ENCODE assay signal across 8 cellular contexts in genomic region chr17:63550816-63551639, GRCh38. TPM values are rescaled to one million over a fixed set of nuclear protein-coding genes. Genes with fewer than 3 reads are reported as not detected.
DNase-seq lines count a peak whose midpoint lies in the region; ATAC-seq and TF ChIP-seq lines count a peak whose summit lies in the region.

No MANE protein-coding gene starts in this region.

- H3K4me3 ChIP-seq in GM23248 (peak overlapping the region; percentile 82), heart right ventricle (peak overlapping the region; percentile 85 to 100 (median 96)), prostate gland (peak overlapping the region; percentile 73 to 84)

- peak overlapping the region; percentile 95 for H3K4me3 Mint-ChIP-seq in activated naive CD4-positive, alpha-beta T cell treated with anti-CD3 and anti-CD28 coated beads, Interleukin-2, amount 10 ng/mL, durations not matched to agents 7 days and 5 days

- peaks cover 53% of the 10 kb centered on the region for H3K4me1 Mint-ChIP-seq in activated naive CD4-positive, alpha-beta T cell treated with anti-CD3 and anti-CD28 coated beads, Interleukin-2, amount 10 ng/mL, durations not matched to agents 7 days and 5 days

- H3K36me3 ChIP-seq in GM23248 (ENCODE audit: low read depth) (no peaks in the 10 kb centered on the region), heart right ventricle (peaks cover 0 to 8% (median 0%) of the 10 kb centered on the region in 9 donors), prostate gland (no peaks in the 10 kb centered on the region)

- WGBS in GM23248 (ENCODE audit: low coverage in 1 of 2, low lambda C conversion rate in 2 of 2, missing lambda C conversion rate in 2 of 2), 2 experiments = 0 to 1% methylated on average over 31 to 32 of the region's 32 CpGs
- 0 to 1% methylated on average over 32 of the region's 32 CpGs for WGBS in heart right ventricle, 2 donors
- WGBS in prostate gland = under 1% methylated on average over 30 of the region's 32 CpGs

- peak overlapping the region; percentile 82 for H3K27ac ChIP-seq in GM23248
- peak overlapping the region; percentile 74 to 98 (median 93) for H3K27ac ChIP-seq in heart right ventricle
- peak overlapping the region; percentile 81 to 83 for H3K27ac ChIP-seq in prostate gland

- H3K79me2 ChIP-seq in GM23248 (ENCODE audit: insufficient read depth) = peaks cover 57% of the 10 kb centered on the region

- peak overlapping the region; percentile 97 for H3K27ac Mint-ChIP-seq in activated naive CD4-positive, alpha-beta T cell treated with anti-CD3 and anti-CD28 coated beads, Interleukin-2, amount 10 ng/mL, durations not matched to agents 7 days and 5 days

- ATAC-seq in heart right ventricle (peak; percentile 1 to 58 (median 10)), HG02884 (IDR thresholded peaks at IDR 0.05; ENCODE audit: unreplicated experiment) (no peak)

- H3F3A ChIP-seq in GM23248 (ENCODE audit: insufficient read depth) = peaks cover 14% of the 10 kb centered on the region

- H3K27me3 Mint-ChIP-seq in activated naive CD4-positive, alpha-beta T cell treated with anti-CD3 and anti-CD28 coated beads, Interleukin-2, amount 10 ng/mL, durations not matched to agents 7 days and 5 days = no peaks in the 10 kb centered on the region

- H3K9me3 ChIP-seq in GM23248 (ENCODE audit: low read depth) (no peaks in the 10 kb centered on the region), heart right ventricle (no peaks in the 10 kb centered on the region), prostate gland (no peaks in the 10 kb centered on the region)

- in situ Hi-C loops in GM23248 (cut with MboI) = no loop called here

- H3K9me2 ChIP-seq in GM23248 (ENCODE audit: insufficient read depth) = no peaks in the 10 kb centered on the region

- intact Hi-C loops in heart right ventricle (cut with DNase I) (loop anchor here in 2 of 10 donors (5.0 to 10.0 kb wide), 4 partner anchors 54 to 124 kb away; partner anchors contain the start of genes ACE (in 1 of the 2) and TACO1 (in 1 of the 2)), prostate gland (cut with DNase I) (loop anchor here (5.0 kb wide), 2 partner anchors 71 to 104 kb away; partner anchors contain the start of genes CYB561 and MAP3K3)

- DNase-seq in D341Med (ENCODE audit: low spot score) (peak; percentile 79), GM23248 (peak; percentile 71), NCI-H2227 (lab: John Stamatoyannopoulos, UW; ENCODE audit: unreplicated experiment) (peak; percentile 82), heart right ventricle (no peak), prostate gland (ENCODE audit: low spot score) (no peak), HPDE6-E6E7 (ENCODE audit: extremely low spot score) (no peak)
- DNase-seq in activated naive CD4-positive, alpha-beta T cell treated with anti-CD3 and anti-CD28 coated beads, Interleukin-2, amount 10 ng/mL, durations not matched to agents 7 days and 5 days = peak; percentile 45

- H4K20me1 ChIP-seq in GM23248 (ENCODE audit: insufficient read depth) = peaks cover 26% of the 10 kb centered on the region

- CTCF ChIA-PET in activated naive CD4-positive, alpha-beta T cell treated with anti-CD3 and anti-CD28 coated beads, Interleukin-2, amount 10 ng/mL, durations not matched to agents 7 days and 5 days (lab: Charles Lee) = interaction anchor here (0.7 to 2.7 kb wide), 4 partner anchors 14 to 207 kb away, joined by 3 to 11 read pairs (median 6); no protein-coding TSS in a partner anchor

- H3K9ac ChIP-seq in GM23248 = peak overlapping the region; percentile 90

- no peak for TF ChIP-seq POLR2A in prostate gland (IDR thresholded peaks at IDR 0.05)

- H3K36me3 Mint-ChIP-seq in activated naive CD4-positive, alpha-beta T cell treated with anti-CD3 and anti-CD28 coated beads, Interleukin-2, amount 10 ng/mL, durations not matched to agents 7 days and 5 days = peaks cover 38% of the 10 kb centered on the region

- H3K4me1 ChIP-seq in GM23248 (ENCODE audit: insufficient read depth) = peaks cover 20% of the 10 kb centered on the region
- H3K4me1 ChIP-seq in heart right ventricle = peaks cover 6 to 61% (median 54%) of the 10 kb centered on the region in 9 donors
- H3K4me1 ChIP-seq in prostate gland (replicated peaks) = peaks cover 9% of the 10 kb centered on the region

- no peaks in the 10 kb centered on the region for H3K27me3 ChIP-seq in GM23248 (replicated peaks; ENCODE audit: insufficient read depth)
- H3K27me3 ChIP-seq in heart right ventricle = no peaks in the 10 kb centered on the region
- no peaks in the 10 kb centered on the region for H3K27me3 ChIP-seq in prostate gland (replicated peaks; ENCODE audit: insufficient read depth)

- H3K4me2 ChIP-seq in GM23248 (ENCODE audit: unreplicated experiment) = peak overlapping the region; percentile 99

- no peak for TF ChIP-seq CTCF in heart right ventricle (IDR thresholded peaks at IDR 0.05)
- no peak for TF ChIP-seq CTCF in prostate gland (IDR thresholded peaks at IDR 0.05)

- no peaks in the 10 kb centered on the region for H3K9me3 Mint-ChIP-seq in activated naive CD4-positive, alpha-beta T cell treated with anti-CD3 and anti-CD28 coated beads, Interleukin-2, amount 10 ng/mL, durations not matched to agents 7 days and 5 days

- peak overlapping the region; percentile 67 for H2AFZ ChIP-seq in GM23248

RNA-seq across cellular contexts. Expression of gene DCAF7, which starts 0.8 kb away (rescaled TPM):
- total RNA-seq in GM23248 (2014; rRNA removed; shearing (Covaris generic)) = 21.2 and 21.6 TPM in 2 replicates
- polyA plus RNA-seq in GM23248 (2016; fragmentation: Nextera tagmentation; extraction: Ambion mirVana) (38.2 and 38.4 TPM in 2 replicates), heart right ventricle (10 to 100 TPM; 10.2 to 16.9 TPM)
- total RNA-seq in heart right ventricle (10 to 100 TPM; 35.2 to 60.7 (median 42.8) TPM), prostate gland (10 to 100 TPM; 48.9 to 68.6 TPM)

RNA-seq across cellular contexts. Expression of gene KCNH6, which starts 27.9 kb away (rescaled TPM):
- not detected in 2 replicates for total RNA-seq in GM23248 (2014; rRNA removed; shearing (Covaris generic))
- polyA plus RNA-seq in GM23248 (2016; fragmentation: Nextera tagmentation; extraction: Ambion mirVana) (not detected in 2 replicates), heart right ventricle (not detected)
- total RNA-seq in heart right ventricle (under 1 TPM in 1 of 10 donors, not detected in 9; 0.11 TPM), prostate gland (10 to 100 TPM in 1 of 2 donors, 1 to 10 TPM in 1; 8.1 to 22.4 TPM)

RNA-seq across cellular contexts. Expression of gene TACO1, which starts 49.7 kb away (rescaled TPM):
- total RNA-seq in GM23248 (2014; rRNA removed; shearing (Covaris generic)) = 7.9 and 16.4 TPM in 2 replicates
- polyA plus RNA-seq in GM23248 (2016; fragmentation: Nextera tagmentation; extraction: Ambion mirVana) = 22.3 and 23.8 TPM in 2 replicates
- total RNA-seq in heart right ventricle = 10 to 100 TPM; 37.2 to 51.4 (median 45.2) TPM
- 10 to 100 TPM; 33.1 to 52.3 TPM for polyA plus RNA-seq in heart right ventricle
- 10 to 100 TPM; 12.8 to 17.4 TPM for total RNA-seq in prostate gland

Comparison
In these comparisons a context has a peak if more than half of its experiments do, and no peak if none do; other contexts are left out.
1. DNase-seq: peak in D341Med (single experiment), GM23248 (single experiment), NCI-H2227 (single experiment) and activated naive CD4-positive, alpha-beta T cell treated with anti-CD3 and anti-CD28 coated beads, Interleukin-2, amount 10 ng/mL, durations not matched to agents 7 days and 5 days (single experiment); none in heart right ventricle (0 of 2), prostate gland (single experiment) and HPDE6-E6E7 (single experiment).
2. Peak in every context shown above with its lines, with median percentiles within 50 percentile points of each other: H3K27ac ChIP-seq and H3K4me3 ChIP-seq.